ENCODE assay signal across 17 cellular contexts in genomic region chr4:36290641-36291040, GRCh38. TPM values are rescaled to one million over a fixed set of nuclear protein-coding genes. Genes with fewer than 3 reads are reported as not detected.
"Had no signal": no experiment of that assay in that cellular context is flagged by ENCODE, and none has a peak within 500 bp of the region (broad histone marks: within the 10 kb centered on the region; RNA-seq: fewer than 3 reads in every experiment).

No MANE protein-coding gene starts in this region.

- H3K27me3 ChIP-seq: cardiac muscle cell had no signal

- H3K36me3 ChIP-seq: cardiac muscle cell, left ventricle myocardium inferior, thoracic aorta had no signal

- H3K9me3 ChIP-seq: left ventricle myocardium inferior, thoracic aorta had no signal

- H3K27me3 Mint-ChIP-seq: activated naive CD8-positive, alpha-beta T cell; stimulated activated memory B cell treated with anti-CD40 and anti-IgM and Interleukin-4, amounts not matched to agents 10 μg/mL and 1 μg/mL and 100 μg/mL, for 72 hours had no signal

- DNase-seq: activated CD4-positive, alpha-beta T cell treated with anti-CD3 and anti-CD28 coated beads, Interleukin-2, amount 50 U/mL, for 4 hours; activated gamma-delta T cell treated with Interleukin-2 at 50 U/mL for 16 hours; erythroblast; foreskin melanocyte; left ventricle myocardium inferior; stimulated activated CD4-positive, alpha-beta T cell treated with anti-CD3 and anti-CD28 coated beads, Interleukin-4, amount 100 ng/mL, for 24 hours; SW 1271 had no signal

- H3K4me3 ChIP-seq: cardiac muscle cell, left ventricle myocardium inferior, thoracic aorta had no signal

- H3K27ac Mint-ChIP-seq: activated naive CD8-positive, alpha-beta T cell; activated T-helper 1 cell treated with anti-CD3 and anti-CD28 coated beads, Interleukin-12 subunit alpha, Interleukin-12 subunit beta, Interleukin-2, Interleukin-4 antibody, amounts not matched to agents 30 ng/mL and 10 ng/mL and 1 ng/mL, durations not matched to agents 14 hours and 24 hours and 36 hours; stimulated activated memory B cell treated with anti-CD40 and anti-IgM and Interleukin-4, amounts not matched to agents 10 μg/mL and 1 μg/mL and 100 μg/mL, for 72 hours; T-helper 2 cell treated with Interferon-gamma antibody and Interleukin-4, amounts not matched to agents 5 μg/mL and 100 μg/mL, for 36 hours had no signal

- FAIRE-seq: TTC549 had no signal

- H3K27ac ChIP-seq: cardiac muscle cell, left ventricle myocardium inferior, thoracic aorta had no signal

- H3K4me1 ChIP-seq: left ventricle myocardium inferior had no signal

- H3K4me3 Mint-ChIP-seq: activated naive CD8-positive, alpha-beta T cell; activated T-helper 1 cell treated with anti-CD3 and anti-CD28 coated beads, Interleukin-12 subunit alpha, Interleukin-12 subunit beta, Interleukin-2, Interleukin-4 antibody, amounts not matched to agents 30 ng/mL and 10 ng/mL and 1 ng/mL, durations not matched to agents 14 hours and 24 hours and 36 hours; stimulated activated memory B cell treated with anti-CD40 and anti-IgM and Interleukin-4, amounts not matched to agents 10 μg/mL and 1 μg/mL and 100 μg/mL, for 72 hours; T-helper 2 cell treated with Interferon-gamma antibody and Interleukin-4, amounts not matched to agents 5 μg/mL and 100 μg/mL, for 36 hours had no signal

- H3K36me3 Mint-ChIP-seq: activated naive CD8-positive, alpha-beta T cell; stimulated activated memory B cell treated with anti-CD40 and anti-IgM and Interleukin-4, amounts not matched to agents 10 μg/mL and 1 μg/mL and 100 μg/mL, for 72 hours had no signal

RNA-seq across cellular contexts. Expression of gene DTHD1, which starts 9.2 kb away (rescaled TPM):
- total RNA-seq: cardiac muscle cell, kidney epithelial cell, left ventricle myocardium inferior, osteocyte, pulmonary artery endothelial cell had no signal
- polyA plus RNA-seq: cardiac muscle cell had no signal
